Comparison of ENCODE assay signal across 10 cellular contexts in the genomic region with DNA sequence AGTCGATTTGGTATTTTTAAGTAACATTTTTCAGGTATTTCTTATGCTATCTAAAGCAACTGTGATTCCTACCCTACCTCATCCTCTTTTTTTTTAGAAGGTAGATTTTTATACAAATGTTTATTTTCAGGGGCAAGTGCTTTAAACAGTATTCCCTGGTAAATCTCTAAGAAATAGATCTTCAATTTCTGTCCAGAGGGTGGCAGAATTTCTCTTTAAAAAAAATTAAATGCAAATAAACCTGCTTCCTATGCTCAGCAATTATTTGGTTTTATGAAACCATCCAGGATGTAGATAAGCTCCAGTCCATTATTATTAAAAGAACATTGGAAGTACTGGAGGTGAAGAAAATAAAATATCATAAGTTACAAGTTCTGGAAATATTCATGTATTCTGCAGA.
DNase-seq lines count a peak whose midpoint lies in the region; ATAC-seq and TF ChIP-seq lines count a peak whose summit lies in the region.
"Had no signal": no experiment of that assay in that cellular context is flagged by ENCODE, and none has a peak within 500 bp of the region (broad histone marks: within the 10 kb centered on the region; RNA-seq: fewer than 3 reads in every experiment).

No MANE protein-coding gene starts in this region.

- ATAC-seq in mucosa of descending colon (no peak), GM21529 (IDR thresholded peaks at IDR 0.05; ENCODE audit: unreplicated experiment) (no peak)

- H3K36me3 ChIP-seq in DOHH2 (ENCODE audit: control insufficient read depth, low read length) (no peaks in the 10 kb centered on the region), mucosa of descending colon (ENCODE audit: low read depth) (no peaks in the 10 kb centered on the region)

- H3K4me2 ChIP-seq in DOHH2 (ENCODE audit: low read length), result no peak overlapping the region

- TF ChIP-seq CTCF in DOHH2 (IDR thresholded peaks at IDR 0.05; ENCODE audit: low read depth, low read length, poor library complexity, severe bottlenecking) (peak; percentile 42), brain (conservative IDR thresholded peaks at IDR 0.05) (peak; percentile 75 to 78), nephron progenitor cell (IDR thresholded peaks at IDR 0.05) (peak; percentile 34), mucosa of descending colon (IDR thresholded peaks at IDR 0.05) (no peak)

- H3K79me2 ChIP-seq in DOHH2 (ENCODE audit: control insufficient read depth, low read length), result no peaks in the 10 kb centered on the region

- H3K4me3 Mint-ChIP-seq in brain (no peak overlapping the region), nephron progenitor cell (no peak overlapping the region)
- H3K4me3 Mint-ChIP-seq in activated CD4-positive, alpha-beta T cell treated with anti-CD3 and anti-CD28 coated beads, Interleukin-2, amount 10 ng/mL, durations not matched to agents 24 days and 14 days, result no peak overlapping the region
- H3K4me3 Mint-ChIP-seq: activated CD4-positive, alpha-beta T cell treated with anti-CD3 and anti-CD28 coated beads, Interleukin-2, amount 10 ng/mL, durations not matched to agents 7 days and 5 days had no signal

- no peak overlapping the region for H3K27ac Mint-ChIP-seq in brain
- H3K27ac Mint-ChIP-seq in nephron progenitor cell, result no peak overlapping the region
- H3K27ac Mint-ChIP-seq in activated CD4-positive, alpha-beta T cell treated with anti-CD3 and anti-CD28 coated beads, Interleukin-2, amount 10 ng/mL, durations not matched to agents 24 days and 14 days, result no peak overlapping the region

- H3K36me3 Mint-ChIP-seq in brain, result no peaks in the 10 kb centered on the region
- no peaks in the 10 kb centered on the region for H3K36me3 Mint-ChIP-seq in nephron progenitor cell (ENCODE audit: low read depth)
- peaks cover 2% of the 10 kb centered on the region for H3K36me3 Mint-ChIP-seq in activated CD4-positive, alpha-beta T cell treated with anti-CD3 and anti-CD28 coated beads, Interleukin-2, amount 10 ng/mL, durations not matched to agents 24 days and 14 days (ENCODE audit: low read depth)

- H4K20me1 ChIP-seq in DOHH2 (ENCODE audit: control insufficient read depth, insufficient read depth, low read depth, low read length), result no peaks in the 10 kb centered on the region

- H3K4me1 ChIP-seq in DOHH2 (ENCODE audit: control insufficient read depth, low read length) (peaks cover 8% of the 10 kb centered on the region; the same call in 1 of the 2 replicates), mucosa of descending colon (ENCODE audit: low read depth) (no peaks in the 10 kb centered on the region)

- H3K9me3 Mint-ChIP-seq in brain, result no peaks in the 10 kb centered on the region
- H3K9me3 Mint-ChIP-seq in nephron progenitor cell, result no peaks in the 10 kb centered on the region
- no peaks in the 10 kb centered on the region for H3K9me3 Mint-ChIP-seq in activated CD4-positive, alpha-beta T cell treated with anti-CD3 and anti-CD28 coated beads, Interleukin-2, amount 10 ng/mL, durations not matched to agents 24 days and 14 days
- H3K9me3 Mint-ChIP-seq: activated CD4-positive, alpha-beta T cell treated with anti-CD3 and anti-CD28 coated beads, Interleukin-2, amount 10 ng/mL, durations not matched to agents 7 days and 5 days had no signal

- no peak overlapping the region for H3K4me3 ChIP-seq in DOHH2 (ENCODE audit: low read length)
- no peak overlapping the region for H3K4me3 ChIP-seq in mucosa of descending colon
- H3K4me3 ChIP-seq: lung had no signal

- DNase-seq in NCI-H1694 (lab: John Stamatoyannopoulos, UW) (peak; percentile 54), nephron progenitor cell (no peak), mucosa of descending colon (no peak), C1 segment of cervical spinal cord (lab: John Stamatoyannopoulos, UW) (no peak)
- DNase-seq in activated CD4-positive, alpha-beta T cell treated with anti-CD3 and anti-CD28 coated beads, Interleukin-2, amount 10 ng/mL, durations not matched to agents 24 days and 14 days, result no peak
- DNase-seq: activated CD4-positive, alpha-beta T cell treated with anti-CD3 and anti-CD28 coated beads, Interleukin-2, amount 10 ng/mL, durations not matched to agents 7 days and 5 days had no signal

- no peaks in the 10 kb centered on the region for H3K9me3 ChIP-seq in DOHH2 (ENCODE audit: control insufficient read depth, insufficient read depth, low read length)
- H3K9me3 ChIP-seq in mucosa of descending colon, result no peaks in the 10 kb centered on the region

- H3K27me3 Mint-ChIP-seq in brain (peaks cover 24% of the 10 kb centered on the region), nephron progenitor cell (ENCODE audit: low read depth, poor library complexity) (peaks cover 3% of the 10 kb centered on the region)
- H3K27me3 Mint-ChIP-seq in activated CD4-positive, alpha-beta T cell treated with anti-CD3 and anti-CD28 coated beads, Interleukin-2, amount 10 ng/mL, durations not matched to agents 24 days and 14 days, result peaks cover 14% of the 10 kb centered on the region

- no peaks in the 10 kb centered on the region for H3F3A ChIP-seq in DOHH2 (ENCODE audit: control insufficient read depth, insufficient read depth)

- intact Hi-C loops in mucosa of descending colon (cut with DNase I, micrococcal nuclease), result loop anchor here in 1 of 2 donors (10.0 kb wide), 1 partner anchor 445 kb away; the partner anchor contains the start of gene GAD1
- intact Hi-C loops in activated CD4-positive, alpha-beta T cell treated with anti-CD3 and anti-CD28 coated beads, Interleukin-2, amount 10 ng/mL, durations not matched to agents 24 days and 14 days (cut with micrococcal nuclease), result loop anchor here (1.0 to 10.0 kb wide), 5 partner anchors 8 to 1555 kb away; partner anchors contain the start of gene HAT1

- no peak overlapping the region for H3K27ac ChIP-seq in DOHH2 (ENCODE audit: low read depth, low read length)

- H3K27me3 ChIP-seq in DOHH2 (ENCODE audit: control insufficient read depth, low read length), result peaks cover 32% of the 10 kb centered on the region

- H3K4me1 Mint-ChIP-seq in brain, result peaks cover 50% of the 10 kb centered on the region
- peaks cover 40% of the 10 kb centered on the region for H3K4me1 Mint-ChIP-seq in nephron progenitor cell
- H3K4me1 Mint-ChIP-seq in activated CD4-positive, alpha-beta T cell treated with anti-CD3 and anti-CD28 coated beads, Interleukin-2, amount 10 ng/mL, durations not matched to agents 24 days and 14 days, result peaks cover 44% of the 10 kb centered on the region

- no peaks in the 10 kb centered on the region for H3K9me2 ChIP-seq in DOHH2 (replicated peaks; ENCODE audit: control insufficient read depth, low read length)
